1 cellular context compared by ENCODE assay signal in the genomic region with DNA sequence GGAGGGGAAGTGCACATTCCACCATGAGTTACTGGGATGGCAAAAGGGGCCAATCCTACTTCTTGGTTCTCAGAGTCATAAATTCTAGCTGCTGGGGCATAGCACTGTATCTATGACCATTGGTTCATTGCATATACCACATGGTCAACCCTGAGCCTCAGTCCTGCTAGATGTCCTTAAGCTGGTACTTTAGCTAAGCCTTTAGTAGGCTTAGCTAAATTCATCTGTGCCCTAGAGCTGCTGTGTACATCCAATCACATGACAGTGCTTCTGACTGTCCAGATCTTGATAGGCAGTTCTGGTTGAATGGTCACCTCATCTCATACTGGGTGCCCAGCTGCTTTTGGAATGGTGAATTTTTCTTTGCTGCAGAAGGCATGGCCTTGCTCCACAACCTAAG.
TF ChIP-seq lines count a peak whose summit lies in the region.

No MANE protein-coding gene starts in this region.

TF ChIP-seq in HCT116, 20 proteins besides CTCF, POLR2A, EP300 and RAD21 (continued from another document):
- TF ChIP-seq, protein P1, sequence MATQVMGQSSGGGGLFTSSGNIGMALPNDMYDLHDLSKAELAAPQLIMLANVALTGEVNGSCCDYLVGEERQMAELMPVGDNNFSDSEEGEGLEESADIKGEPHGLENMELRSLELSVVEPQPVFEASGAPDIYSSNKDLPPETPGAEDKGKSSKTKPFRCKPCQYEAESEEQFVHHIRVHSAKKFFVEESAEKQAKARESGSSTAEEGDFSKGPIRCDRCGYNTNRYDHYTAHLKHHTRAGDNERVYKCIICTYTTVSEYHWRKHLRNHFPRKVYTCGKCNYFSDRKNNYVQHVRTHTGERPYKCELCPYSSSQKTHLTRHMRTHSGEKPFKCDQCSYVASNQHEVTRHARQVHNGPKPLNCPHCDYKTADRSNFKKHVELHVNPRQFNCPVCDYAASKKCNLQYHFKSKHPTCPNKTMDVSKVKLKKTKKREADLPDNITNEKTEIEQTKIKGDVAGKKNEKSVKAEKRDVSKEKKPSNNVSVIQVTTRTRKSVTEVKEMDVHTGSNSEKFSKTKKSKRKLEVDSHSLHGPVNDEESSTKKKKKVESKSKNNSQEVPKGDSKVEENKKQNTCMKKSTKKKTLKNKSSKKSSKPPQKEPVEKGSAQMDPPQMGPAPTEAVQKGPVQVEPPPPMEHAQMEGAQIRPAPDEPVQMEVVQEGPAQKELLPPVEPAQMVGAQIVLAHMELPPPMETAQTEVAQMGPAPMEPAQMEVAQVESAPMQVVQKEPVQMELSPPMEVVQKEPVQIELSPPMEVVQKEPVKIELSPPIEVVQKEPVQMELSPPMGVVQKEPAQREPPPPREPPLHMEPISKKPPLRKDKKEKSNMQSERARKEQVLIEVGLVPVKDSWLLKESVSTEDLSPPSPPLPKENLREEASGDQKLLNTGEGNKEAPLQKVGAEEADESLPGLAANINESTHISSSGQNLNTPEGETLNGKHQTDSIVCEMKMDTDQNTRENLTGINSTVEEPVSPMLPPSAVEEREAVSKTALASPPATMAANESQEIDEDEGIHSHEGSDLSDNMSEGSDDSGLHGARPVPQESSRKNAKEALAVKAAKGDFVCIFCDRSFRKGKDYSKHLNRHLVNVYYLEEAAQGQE (IDR thresholded peaks at IDR 0.05; ENCODE audit: low read depth) = no peak
- TF ChIP-seq JUND (IDR thresholded peaks at IDR 0.05) (no peak), CEBPB (IDR thresholded peaks at IDR 0.05; ENCODE audit: low read depth) (no peak), EZH2 (IDR thresholded peaks at IDR 0.05) (no peak), SP1 (IDR thresholded peaks at IDR 0.05; ENCODE audit: low read depth) (no peak), TCF7L2 (IDR thresholded peaks at IDR 0.05; ENCODE audit: borderline replicate concordance, extremely low read depth, insufficient read depth, insufficient read length) (no peak), ATF3 (IDR thresholded peaks at IDR 0.05) (no peak), EGR1 (IDR thresholded peaks at IDR 0.05; ENCODE audit: low read depth) (no peak), ELF1 (IDR thresholded peaks at IDR 0.05; ENCODE audit: borderline replicate concordance, low read depth) (no peak), ZFX (IDR thresholded peaks at IDR 0.05) (no peak), YY1 (IDR thresholded peaks at IDR 0.05; ENCODE audit: extremely low read depth, insufficient replicate concordance, low read depth, low read length) (no peak), EZH2phosphoT487 (IDR thresholded peaks at IDR 0.05; ENCODE audit: borderline replicate concordance) (no peak), SIN3A (IDR thresholded peaks at IDR 0.05; ENCODE audit: low read depth) (no peak), CBX3 (IDR thresholded peaks at IDR 0.05; ENCODE audit: low read depth) (no peak)
TF ChIP-seq in HCT116: peak in this region for 0.
